In genomic region chr6:42506070-42506469, GRCh38 we compare ENCODE assay signal across 1 cellular context.
TF ChIP-seq lines count a peak whose summit lies in the region.

No MANE protein-coding gene starts in this region.

TF ChIP-seq in HCT116, 20 proteins besides CTCF, POLR2A, EP300 and RAD21 (continued from another document):
- TF ChIP-seq REST (IDR thresholded peaks at IDR 0.05; ENCODE audit: low read depth) (no peak), YY1 (IDR thresholded peaks at IDR 0.05; ENCODE audit: extremely low read depth, insufficient replicate concordance, low read depth, low read length) (no peak), ELF1 (IDR thresholded peaks at IDR 0.05; ENCODE audit: borderline replicate concordance, low read depth) (no peak), JUND (IDR thresholded peaks at IDR 0.05) (no peak)
TF ChIP-seq in HCT116: peak in this region for 0.
